Comparison of ENCODE assay signal across 23 cellular contexts in genomic region chr4:187125062-187125461, GRCh38.
"Had no signal": no experiment of that assay in that cellular context is flagged by ENCODE, and none has a peak within 500 bp of the region (broad histone marks: within the 10 kb centered on the region; RNA-seq: fewer than 3 reads in every experiment).

No MANE protein-coding gene starts in this region.

- H3K27ac ChIP-seq: colonic mucosa, epithelial cell of prostate, esophagus squamous epithelium, gastrocnemius medialis, heart right ventricle, left lung, lower lobe of right lung had no signal

- H3K9me3 ChIP-seq: colonic mucosa, esophagus squamous epithelium, gastrocnemius medialis, left lung, lower lobe of right lung, mucosa of descending colon had no signal

- H3K4me1 ChIP-seq: colonic mucosa, esophagus squamous epithelium, gastrocnemius medialis, heart right ventricle, left lung, lower lobe of right lung had no signal

- H3K27me3 ChIP-seq: colonic mucosa, esophagus squamous epithelium, gastrocnemius medialis, heart right ventricle, left lung had no signal

- ATAC-seq: effector memory CD8-positive, alpha-beta T cell; esophagus mucosa; gastrocnemius medialis; heart right ventricle; left cardiac atrium; left lung; left ventricle myocardium superior; lower lobe of right lung; mucosa of descending colon had no signal

- H3K36me3 ChIP-seq: colonic mucosa, esophagus squamous epithelium, gastrocnemius medialis, heart right ventricle, left lung, lower lobe of right lung had no signal

- H3K4me3 ChIP-seq: colonic mucosa, esophagus squamous epithelium, gastrocnemius medialis, heart right ventricle, left lung, lower lobe of right lung, mucosa of descending colon had no signal

- DNase-seq: colonic mucosa; cortex of kidney; effector CD8-positive, alpha-beta T cell; effector memory CD8-positive, alpha-beta T cell; endodermal cell; erythroblast; esophagus squamous epithelium; foreskin fibroblast; foreskin melanocyte; gastrocnemius medialis; heart right ventricle; hippocampal formation; immature natural killer cell; islet precursor cell; kidney; left cardiac atrium; left lung; left ventricle myocardium superior; lower lobe of right lung; mesenchymal stem cell; mucosa of descending colon had no signal
